ENCODE assay signal across 8 cellular contexts in genomic region chr17:82418001-82418986, GRCh38. TPM values are rescaled to one million over a fixed set of nuclear protein-coding genes. Genes with fewer than 3 reads are reported as not detected.
DNase-seq lines count a peak whose midpoint lies in the region; TF ChIP-seq lines count a peak whose summit lies in the region.

TSS of gene HEXD (plus strand) at chr17:82418347. CDS start at chr17:82419800, 1,453 bp downstream.
A gene with protein sequence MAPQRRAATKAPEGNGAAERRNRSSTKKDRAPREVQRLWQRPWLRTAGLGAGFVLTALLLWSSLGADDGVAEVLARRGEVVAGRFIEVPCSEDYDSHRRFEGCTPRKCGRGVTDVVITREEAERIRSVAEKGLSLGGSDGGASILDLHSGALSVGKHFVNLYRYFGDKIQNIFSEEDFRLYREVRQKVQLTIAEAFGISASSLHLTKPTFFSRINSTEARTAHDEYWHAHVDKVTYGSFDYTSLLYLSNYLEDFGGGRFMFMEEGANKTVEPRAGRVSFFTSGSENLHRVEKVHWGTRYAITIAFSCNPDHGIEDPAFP (minus strand): TSS chr17:82418586. CDS start chr17:82418485, 101 bp downstream.

- H3K27ac Mint-ChIP-seq in H9: no peak within 1 kb of the TSS

- H3K27me3 ChIP-seq in H9 (ENCODE audit: insufficient read depth, low read length) (no peaks in the 10 kb centered on the region), SJSA1 (replicated peaks) (no peaks in the 10 kb centered on the region), neuronal stem cell (ENCODE audit: control insufficient read depth in 3 of 3, insufficient read depth in 3 of 3, low read depth in 1 of 3, low read length in 3 of 3) (peaks cover 0 to 2% (median 0%) of the 10 kb centered on the region in 3 experiments), subcutaneous abdominal adipose tissue (ENCODE audit: control insufficient read depth in 5 of 5, insufficient read depth in 4 of 5, low read length in 5 of 5) (no peaks in the 10 kb centered on the region)

- H2BK20ac ChIP-seq in H9 (ENCODE audit: low read depth, low read length, poor library complexity, severe bottlenecking): no peak within 1 kb of the TSS

- H3K4me2 ChIP-seq in H9 (ENCODE audit: insufficient read depth, insufficient read length, low read length) (peak within 1 kb of the TSS; percentile 70), neuronal stem cell (ENCODE audit: insufficient read depth, low read length, poor library complexity, severe bottlenecking) (peak within 1 kb of the TSS; percentile 98)

- peaks cover 18% of the 10 kb centered on the region in 2 experiments for H3K9me3 Mint-ChIP-seq in H9

- H3K9me3 ChIP-seq in H9 (ENCODE audit: control insufficient read depth, low read depth, low read length) (no peaks in the 10 kb centered on the region), SJSA1 (replicated peaks) (peaks cover 9% of the 10 kb centered on the region; the same call in 1 of the 2 replicates), neuronal stem cell (replicated peaks in 1 of 2; ENCODE audit: control insufficient read depth in 2 of 2, insufficient read depth in 1 of 2, low read depth in 1 of 2, low read length in 2 of 2) (peaks cover 3 to 4% of the 10 kb centered on the region in 2 donors), subcutaneous abdominal adipose tissue (ENCODE audit: control insufficient read depth in 5 of 5, low read length in 5 of 5) (peaks cover 0 to 8% (median 6%) of the 10 kb centered on the region in 5 donors)

- H3K36me3 Mint-ChIP-seq in H9 (ENCODE audit: insufficient read depth in 1 of 3, low read depth in 3 of 3): peaks cover 34 to 44% (median 36%) of the 10 kb centered on the region in 3 experiments

- H4K5ac ChIP-seq in H9 (ENCODE audit: insufficient read length, low read depth, low read length): no peak within 1 kb of the TSS

- H4K20me1 ChIP-seq in H9 (ENCODE audit: control insufficient read depth, insufficient read depth, insufficient read length): no peaks in the 10 kb centered on the region

- H3K23me2 ChIP-seq in H9 (ENCODE audit: insufficient read length, low read depth, low read length, poor library complexity, severe bottlenecking): peaks cover 3% of the 10 kb centered on the region

- DNase-seq in GDM1 (lab: John Stamatoyannopoulos, UW) (peak; percentile 79), H9 (peak; percentile 94), M059J (ENCODE audit: low read depth) (peak; percentile 77), SJSA1 (ENCODE audit: low read depth in 1 of 2, low spot score in 2 of 2) (peak; percentile 83 to 98), foreskin melanocyte (peak; percentile 76), neuronal stem cell (ENCODE audit: low spot score) (peak; percentile 90)
- peak; percentile 73 for DNase-seq in activated gamma-delta T cell treated with anti-CD3 and anti-CD28 coated beads, Interleukin-2, amount 50 U/mL, for 16 hours (ENCODE audit: low read depth)

- no peak within 1 kb of the TSS for H3K4ac ChIP-seq in H9 (ENCODE audit: low read depth, low read length)
- no peak within 1 kb of the TSS for H3K4ac ChIP-seq in neuronal stem cell (ENCODE audit: low read length)

- H3K23ac ChIP-seq in H9 (ENCODE audit: insufficient read length, low read depth, low read length) (no peak within 1 kb of the TSS), neuronal stem cell (ENCODE audit: low read depth, low read length, poor library complexity) (peak within 1 kb of the TSS; percentile 98)

- no peaks in the 10 kb centered on the region for H3K79me2 ChIP-seq in H9 (ENCODE audit: insufficient read depth, low read length)

- WGBS in H9 (ENCODE audit: extremely low coverage, insufficient read length, low lambda C conversion rate): no CpG with 5 or more reads among the region's 108 CpGs
- no CpG with 5 or more reads among the region's 108 CpGs for WGBS in neuronal stem cell (ENCODE audit: extremely low coverage in 2 of 2, insufficient read length in 2 of 2, insufficient replicate concordance in 1 of 2), 2 donors

- no peak within 1 kb of the TSS for H4K91ac ChIP-seq in H9 (ENCODE audit: insufficient read length, low read depth, low read length)
- H4K91ac ChIP-seq in neuronal stem cell (ENCODE audit: low read depth, low read length, poor library complexity): no peak within 1 kb of the TSS

- H3K4me1 ChIP-seq in H9 (ENCODE audit: insufficient read depth, low read length): no peaks in the 10 kb centered on the region
- H3K4me1 ChIP-seq in SJSA1 (replicated peaks): peaks cover 22% of the 10 kb centered on the region
- peaks cover 5% of the 10 kb centered on the region in 2 donors for H3K4me1 ChIP-seq in neuronal stem cell (ENCODE audit: control insufficient read depth in 2 of 2, insufficient read depth in 1 of 2, low read depth in 1 of 2, low read length in 2 of 2)
- H3K4me1 ChIP-seq in subcutaneous abdominal adipose tissue (ENCODE audit: control insufficient read depth in 5 of 5, insufficient read depth in 5 of 5, low read length in 5 of 5): peaks cover 6 to 23% (median 20%) of the 10 kb centered on the region in 5 donors

- H2AK5ac ChIP-seq in H9 (ENCODE audit: insufficient read length, low read length) (no peak within 1 kb of the TSS), neuronal stem cell (ENCODE audit: low read depth, low read length) (peak within 1 kb of the TSS; percentile 47)

- H3K79me1 ChIP-seq in H9 (ENCODE audit: insufficient read depth, low read depth, low read length, poor library complexity, severe bottlenecking): no peaks in the 10 kb centered on the region
- H3K79me1 ChIP-seq in neuronal stem cell (ENCODE audit: low read depth, low read length): peaks cover 2% of the 10 kb centered on the region

- H4K8ac ChIP-seq in H9 (replicated peaks; ENCODE audit: insufficient read length, low read depth, low read length) (no peak within 1 kb of the TSS), neuronal stem cell (ENCODE audit: low read depth, low read length) (no peak within 1 kb of the TSS)

- peak within 1 kb of the TSS; percentile 71 for H3K9ac ChIP-seq in H9 (ENCODE audit: extremely low read depth, insufficient read length, low read length)
- H3K9ac ChIP-seq in neuronal stem cell (ENCODE audit: low read depth, low read length, poor library complexity): peak within 1 kb of the TSS; percentile 96
- H3K9ac ChIP-seq in subcutaneous abdominal adipose tissue (ENCODE audit: low read length in 5 of 5): peak within 1 kb of the TSS; percentile 63 to 90 (median 86)

- H3K14ac ChIP-seq in H9 (ENCODE audit: insufficient read depth, low read length): peak within 1 kb of the TSS; percentile 95
- peak within 1 kb of the TSS; percentile 71 for H3K14ac ChIP-seq in neuronal stem cell (ENCODE audit: low read length)

- H3K27ac ChIP-seq in H9 (ENCODE audit: insufficient read length, low read depth, low read length) (no peak within 1 kb of the TSS), SJSA1 (peak within 1 kb of the TSS; percentile 63), neuronal stem cell (replicated peaks; ENCODE audit: low read length) (peak within 1 kb of the TSS; percentile 86), subcutaneous abdominal adipose tissue (ENCODE audit: low read depth, low read length) (peak within 1 kb of the TSS; percentile 60)

- peaks cover 14 to 23% of the 10 kb centered on the region in 2 experiments for H3K4me1 Mint-ChIP-seq in H9

- H2BK12ac ChIP-seq in H9 (ENCODE audit: insufficient read length, low read depth, low read length) (no peak within 1 kb of the TSS), neuronal stem cell (ENCODE audit: low read length) (peak within 1 kb of the TSS; percentile 90)

- H3T11ph ChIP-seq in H9 (ENCODE audit: low read length): no peak within 1 kb of the TSS

- no peak within 1 kb of the TSS for H3K18ac ChIP-seq in H9 (ENCODE audit: insufficient read length, low read depth, low read length)
- H3K18ac ChIP-seq in neuronal stem cell (ENCODE audit: low read length): peak within 1 kb of the TSS; percentile 100

- TF ChIP-seq CTCF in H9 (conservative IDR thresholded peaks at IDR 0.05): no peak

- H3K4me3 Mint-ChIP-seq in H9: peak within 1 kb of the TSS; percentile 76 to 88

- H2BK5ac ChIP-seq in H9 (ENCODE audit: insufficient read length, low read length) (no peak within 1 kb of the TSS), neuronal stem cell (ENCODE audit: low read length) (no peak within 1 kb of the TSS)

- H2AFZ ChIP-seq in H9 (ENCODE audit: low read length): no peak within 1 kb of the TSS
- peak within 1 kb of the TSS; percentile 96 for H2AFZ ChIP-seq in neuronal stem cell (ENCODE audit: low read length)

- H2BK15ac ChIP-seq in H9 (ENCODE audit: low read depth, low read length) (no peak within 1 kb of the TSS), neuronal stem cell (ENCODE audit: low read length) (peak within 1 kb of the TSS; percentile 67)

- H3K4me3 ChIP-seq in SJSA1: peak within 1 kb of the TSS; percentile 100
- H3K4me3 ChIP-seq in neuronal stem cell (ENCODE audit: low read length in 2 of 2): peak within 1 kb of the TSS; percentile 94 to 100
- H3K4me3 ChIP-seq in subcutaneous abdominal adipose tissue (ENCODE audit: low read depth in 1 of 5, low read length in 5 of 5): peak within 1 kb of the TSS; percentile 83 to 95 (median 87)

- H3K36me3 ChIP-seq in SJSA1: peaks cover 46% of the 10 kb centered on the region
- H3K36me3 ChIP-seq in neuronal stem cell (replicated peaks in 1 of 2; ENCODE audit: control insufficient read depth in 2 of 2, insufficient read depth in 2 of 2, low read length in 2 of 2): peaks cover 9 to 36% of the 10 kb centered on the region in 2 donors
- peaks cover 0 to 3% (median 3%) of the 10 kb centered on the region in 5 donors for H3K36me3 ChIP-seq in subcutaneous abdominal adipose tissue (ENCODE audit: control insufficient read depth in 5 of 5, insufficient read depth in 5 of 5, low read length in 5 of 5)

- no peak within 1 kb of the TSS for H2BK120ac ChIP-seq in H9 (ENCODE audit: low read depth, low read length, poor library complexity, severe bottlenecking)
- H2BK120ac ChIP-seq in neuronal stem cell (ENCODE audit: low read depth, low read length): no peak within 1 kb of the TSS

- H3K56ac ChIP-seq in H9 (ENCODE audit: insufficient read length, low read depth, low read length): no peak within 1 kb of the TSS

- peaks cover 3% of the 10 kb centered on the region for H3K27me3 Mint-ChIP-seq in H9 (ENCODE audit: low read depth)

RNA-seq across cellular contexts. Expression of gene HEXD, which starts in this region (rescaled TPM):
- 23.2 and 24.1 TPM in 2 replicates for total RNA-seq in H9 (2021)
- total RNA-seq in M059J (2014; rRNA removed; shearing (Covaris generic)): 4.6 and 7.3 TPM in 2 replicates
- 16.3 and 21.7 TPM in 2 replicates for total RNA-seq in SJSA1 (2014; rRNA removed; shearing (Covaris generic))
- polyA plus RNA-seq in neuronal stem cell (2013, experiment 1 of 2): 19.9 TPM
- polyA plus RNA-seq in neuronal stem cell (2013, experiment 2 of 2): 19.4 TPM

RNA-seq across cellular contexts. Expression of the second gene that starts in this region (rescaled TPM):
- total RNA-seq in H9 (2021): 25.4 and 27.8 TPM in 2 replicates
- 34.5 and 57.7 TPM in 2 replicates for total RNA-seq in M059J (2014; rRNA removed; shearing (Covaris generic))
- 87.6 and 105 TPM in 2 replicates for total RNA-seq in SJSA1 (2014; rRNA removed; shearing (Covaris generic))
- 14.8 TPM for polyA plus RNA-seq in neuronal stem cell (2013, experiment 1 of 2)
- polyA plus RNA-seq in neuronal stem cell (2013, experiment 2 of 2): 15.3 TPM
